Comparison of ENCODE assay signal across 11 cellular contexts in genomic region chr6:87808005-87808757, GRCh38.
DNase-seq lines count a peak whose midpoint lies in the region; ATAC-seq, FAIRE-seq and TF ChIP-seq lines count a peak whose summit lies in the region.
"Had no signal": no experiment of that assay in that cellular context is flagged by ENCODE, and none has a peak within 500 bp of the region (broad histone marks: within the 10 kb centered on the region; RNA-seq: fewer than 3 reads in every experiment).

No MANE protein-coding gene starts in this region.

- H3K9ac ChIP-seq in PC-3 (ENCODE audit: low read length) = no peak overlapping the region

- H3F3A ChIP-seq in PC-3 (ENCODE audit: low read length, unreplicated experiment) = no peaks in the 10 kb centered on the region

- H3K9me3 ChIP-seq in PC-3 (ENCODE audit: low read length) = no peaks in the 10 kb centered on the region

- FAIRE-seq in islet of Langerhans (lab: Jason Lieb, UNC) = peak; percentile 69

- intact Hi-C loops in PC-3 (cut with micrococcal nuclease) = loop anchor here (1.0 to 5.0 kb wide), 2 partner anchors 76 to 108 kb away; no protein-coding TSS in a partner anchor

- no peaks in the 10 kb centered on the region for H3K36me3 ChIP-seq in PC-3 (ENCODE audit: low read depth, low read length)
- H3K36me3 ChIP-seq: brain microvascular endothelial cell had no signal

- peak; percentile 39 for ATAC-seq in HG02852 (IDR thresholded peaks at IDR 0.05; ENCODE audit: unreplicated experiment)
- ATAC-seq in PC-3 = peak; percentile 89

- H3K4me2 ChIP-seq in PC-3 (ENCODE audit: low read length) = peak overlapping the region; percentile 48

- DNase-seq in GM04504 (ENCODE audit: low read depth) (peak; percentile 56), PC-3 (peak; percentile 91), iPS-NIHi11 (ENCODE audit: low spot score) (no peak), germinal center (ENCODE audit: low spot score) (no peak), SK-N-DZ (ENCODE audit: low spot score) (no peak)
- DNase-seq: activated CD4-positive, alpha-beta T cell treated with anti-CD3 and anti-CD28 coated beads, Interleukin-2, amount 50 U/mL, for 4 hours; brain microvascular endothelial cell; foreskin melanocyte; SIG-M5 had no signal

- H3K4me3 ChIP-seq in PC-3 (ENCODE audit: low read length) = no peak overlapping the region

- no peaks in the 10 kb centered on the region for H3K79me2 ChIP-seq in PC-3 (ENCODE audit: low read length)

- H4K20me1 ChIP-seq in PC-3 (ENCODE audit: low read length) = no peaks in the 10 kb centered on the region

- peaks cover 25% of the 10 kb centered on the region for H3K4me1 ChIP-seq in PC-3 (ENCODE audit: insufficient read depth, low read length)

- no peak overlapping the region for H2AFZ ChIP-seq in PC-3 (ENCODE audit: low read length)

- no peaks in the 10 kb centered on the region for H3K27me3 ChIP-seq in PC-3 (ENCODE audit: low read length)
- H3K27me3 ChIP-seq: brain microvascular endothelial cell had no signal

- CTCF ChIA-PET in PC-3 (lab: Charles Lee) = no interaction called here

- BruUV-seq in PC-3 (replicated peaks; lab: Mats Ljungman, UMichigan) = no TSS peak

- POLR2A ChIA-PET in PC-3 (lab: Charles Lee; ENCODE audit: unreplicated experiment) = no interaction called here

- no peaks in the 10 kb centered on the region for H3K9me2 ChIP-seq in PC-3 (replicated peaks; ENCODE audit: low read length)

- H3K27ac ChIP-seq in PC-3 (ENCODE audit: low read length) = peak overlapping the region; percentile 69
- H3K27ac ChIP-seq: brain microvascular endothelial cell had no signal

- TF ChIP-seq CTCF in PC-3 (conservative IDR thresholded peaks at IDR 0.05; ENCODE audit: low read depth, low read length) = no peak

Comparison
In these comparisons a context has a peak if more than half of its experiments do, and no peak if none do; other contexts are left out.
1. DNase-seq: peak in GM04504 (single experiment) and PC-3 (single experiment); none in iPS-NIHi11 (single experiment), germinal center (single experiment) and SK-N-DZ (single experiment).